ENCODE assay signal across 14 cellular contexts in genomic region chr2:207219036-207219435, GRCh38.
"Had no signal": no experiment of that assay in that cellular context is flagged by ENCODE, and none has a peak within 500 bp of the region (broad histone marks: within the 10 kb centered on the region; RNA-seq: fewer than 3 reads in every experiment).

No MANE protein-coding gene starts in this region.

- H3K9me3 Mint-ChIP-seq: activated naive CD4-positive, alpha-beta T cell treated with anti-CD3 and anti-CD28 coated beads, Interleukin-2, amount 50 U/mL, for 24 hours; nephron; stimulated activated effector memory CD8-positive, alpha-beta T cell treated with anti-CD3 and anti-CD28 coated beads, Interleukin-12 subunit alpha, Interleukin-12 subunit beta, amount 100 ng/mL, for 72 hours; T-helper 2 cell treated with Interferon-gamma antibody and Interleukin-4, amounts not matched to agents 5 μg/mL and 100 μg/mL, for 36 hours had no signal

- H3K4me3 Mint-ChIP-seq: activated naive CD4-positive, alpha-beta T cell treated with anti-CD3 and anti-CD28 coated beads, Interleukin-2, amount 50 U/mL, for 24 hours; stimulated activated effector memory CD8-positive, alpha-beta T cell treated with anti-CD3 and anti-CD28 coated beads, Interleukin-12 subunit alpha, Interleukin-12 subunit beta, amount 100 ng/mL, for 72 hours; T-helper 2 cell treated with Interferon-gamma antibody and Interleukin-4, amounts not matched to agents 5 μg/mL and 100 μg/mL, for 36 hours had no signal

- ATAC-seq: left lung; psoas muscle; right cardiac atrium; stimulated activated effector memory CD8-positive, alpha-beta T cell treated with anti-CD3 and anti-CD28 coated beads, Interleukin-12 subunit alpha, Interleukin-12 subunit beta, amount 100 ng/mL, for 72 hours had no signal

- H3K27me3 Mint-ChIP-seq: activated naive CD4-positive, alpha-beta T cell treated with anti-CD3 and anti-CD28 coated beads, Interleukin-2, amount 50 U/mL, for 24 hours had no signal

- H3K27ac Mint-ChIP-seq: activated naive CD4-positive, alpha-beta T cell treated with anti-CD3 and anti-CD28 coated beads, Interleukin-2, amount 50 U/mL, for 24 hours; stimulated activated effector memory CD8-positive, alpha-beta T cell treated with anti-CD3 and anti-CD28 coated beads, Interleukin-12 subunit alpha, Interleukin-12 subunit beta, amount 100 ng/mL, for 72 hours; T-helper 2 cell treated with Interferon-gamma antibody and Interleukin-4, amounts not matched to agents 5 μg/mL and 100 μg/mL, for 36 hours had no signal

- H3K36me3 Mint-ChIP-seq: stimulated activated effector memory CD8-positive, alpha-beta T cell treated with anti-CD3 and anti-CD28 coated beads, Interleukin-12 subunit alpha, Interleukin-12 subunit beta, amount 100 ng/mL, for 72 hours had no signal

- DNase-seq: activated CD4-positive, alpha-beta T cell treated with anti-CD3 and anti-CD28 coated beads, Interleukin-2, amount 50 U/mL, for 4 hours; activated gamma-delta T cell; kidney; left lung; midbrain; psoas muscle; right cardiac atrium; stimulated activated CD4-positive, alpha-beta T cell treated with anti-CD3 and anti-CD28 coated beads, Interleukin-4, amount 100 ng/mL, for 24 hours; stomach; trophoblast cell had no signal
